In genomic region chr1:168252204-168252733, GRCh38 we compare ENCODE assay signal across 22 cellular contexts. TPM values are rescaled to one million over a fixed set of nuclear protein-coding genes. Genes with fewer than 3 reads are reported as not detected.
DNase-seq lines count a peak whose midpoint lies in the region; ATAC-seq, FAIRE-seq and TF ChIP-seq lines count a peak whose summit lies in the region.
"Had no signal": no experiment of that assay in that cellular context is flagged by ENCODE, and none has a peak within 500 bp of the region (broad histone marks: within the 10 kb centered on the region; RNA-seq: fewer than 3 reads in every experiment).

No MANE protein-coding gene starts in this region.

- H3K27ac ChIP-seq in HEK293 (ENCODE audit: extremely low read depth, low read depth, low read length) (no peak overlapping the region), K562 (ENCODE audit: extremely low read depth, low read depth, low read length) (no peak overlapping the region)
- H3K27ac ChIP-seq: HL-60, KMS-11, Peyer's patch had no signal

- H3K27me3 Mint-ChIP-seq in stimulated activated naive B cell treated with anti-CD40 and anti-IgM and Interleukin-4, amounts not matched to agents 10 μg/mL and 1 μg/mL and 100 μg/mL, for 72 hours = no peaks in the 10 kb centered on the region
- H3K27me3 Mint-ChIP-seq: CD8-positive, alpha-beta memory T cell had no signal

- no peaks in the 10 kb centered on the region for H3K27me3 ChIP-seq in K562 (ENCODE audit: control insufficient read depth in 2 of 2, insufficient read depth in 2 of 2, low read length in 2 of 2)
- H3K27me3 ChIP-seq: Peyer's patch had no signal

- H3K36me3 ChIP-seq in HEK293 (ENCODE audit: control insufficient read depth in 2 of 2, insufficient read depth in 1 of 2, low read length in 2 of 2) (peaks cover 0 to 27% of the 10 kb centered on the region in 2 experiments; a peak in 2 of 3 replicates), K562 (ENCODE audit: control insufficient read depth, insufficient read depth, low read length) (peaks cover 14% of the 10 kb centered on the region)

- H3K4me3 Mint-ChIP-seq in stimulated activated naive B cell treated with anti-CD40 and anti-IgM and Interleukin-4, amounts not matched to agents 10 μg/mL and 1 μg/mL and 100 μg/mL, for 72 hours = no peak overlapping the region
- H3K4me3 Mint-ChIP-seq: CD8-positive, alpha-beta memory T cell; GM23338 had no signal

- BruUV-seq in K562 (replicated peaks; lab: Mats Ljungman, UMichigan) = TSS peak; percentile 10

- H3K9me3 ChIP-seq in HEK293 (ENCODE audit: control insufficient read depth, insufficient read depth, low read depth, low read length) = no peaks in the 10 kb centered on the region
- peaks cover 2% of the 10 kb centered on the region for H3K9me3 ChIP-seq in K562 (replicated peaks; ENCODE audit: control insufficient read depth, insufficient read depth, low read depth, low read length)

- peaks cover 49 to 76% of the 10 kb centered on the region in 2 donors for H3K36me3 Mint-ChIP-seq in stimulated activated naive B cell treated with anti-CD40 and anti-IgM and Interleukin-4, amounts not matched to agents 10 μg/mL and 1 μg/mL and 100 μg/mL, for 72 hours

- no peak for TF ChIP-seq POLR2A in K562 (conservative IDR thresholded peaks at IDR 0.05)

- no peaks in the 10 kb centered on the region for H3K9me1 ChIP-seq in K562 (ENCODE audit: control insufficient read depth, insufficient read depth, low read length)

- H2AFZ ChIP-seq in K562 (ENCODE audit: low read depth, low read length) = no peak overlapping the region
- H2AFZ ChIP-seq: GM23338 had no signal

- H3K79me2 ChIP-seq in K562 (ENCODE audit: control insufficient read depth, insufficient read depth, low read length) = 0 out of 3 replicates have a peak, but pooled peaks cover 4% of the 10 kb centered on the region

- H3K9ac ChIP-seq in K562 (ENCODE audit: insufficient read depth in 1 of 2, low read depth in 2 of 2, low read length in 2 of 2) = no peak overlapping the region
- H3K9ac ChIP-seq: KMS-11, SK-N-SH had no signal

- POLR2A ChIA-PET in HEK293 (lab: Yijun Ruan, JAX) = no interaction called here
- POLR2A ChIA-PET in K562 (lab: Yijun Ruan, JAX) = interaction anchor here (0.7 to 1.1 kb wide), 2 partner anchors 10 to 12 kb away, joined by 3 read pairs; no protein-coding TSS in a partner anchor
- POLR2A ChIA-PET in GM10248 (lab: Yijun Ruan, JAX) = no interaction called here

- DNase-seq in K562 (ENCODE audit: extremely low read depth in 1 of 4, low spot score in 3 of 4) (no peak), GM10248 (ENCODE audit: extremely low spot score) (no peak), NCI-H1694 treated with DMSO at 0.1 percent for 48 hours (lab: John Stamatoyannopoulos, UW) (no peak)
- no peak for DNase-seq in stimulated activated naive B cell treated with anti-CD40 and anti-IgM and Interleukin-4, amounts not matched to agents 10 μg/mL and 1 μg/mL and 100 μg/mL, for 72 hours
- DNase-seq: CD8-positive, alpha-beta memory T cell; DMS 273 treated with DMSO at 0.1 percent for 48 hours; EL; MM.1S; NCI-H1105 treated with DMSO at 0.1 percent for 48 hours; NCI-H187 treated with DMSO at 0.1 percent for 48 hours; NCI-H2171; NCI-H774; Peyer's patch; Right ventricle myocardium superior; SK-N-SH had no signal

- H3K9me3 Mint-ChIP-seq in stimulated activated naive B cell treated with anti-CD40 and anti-IgM and Interleukin-4, amounts not matched to agents 10 μg/mL and 1 μg/mL and 100 μg/mL, for 72 hours = no peaks in the 10 kb centered on the region

- H3K4me1 ChIP-seq in HEK293 (ENCODE audit: control insufficient read depth, insufficient read depth, low read length) = no peaks in the 10 kb centered on the region
- H3K4me1 ChIP-seq in K562 (replicated peaks in 1 of 2; ENCODE audit: control insufficient read depth in 2 of 2, insufficient read depth in 2 of 2, low read length in 2 of 2) = no peaks in the 10 kb centered on the region
- H3K4me1 ChIP-seq: Peyer's patch had no signal

- peaks cover 9 to 19% of the 10 kb centered on the region in 2 donors for H3K4me1 Mint-ChIP-seq in stimulated activated naive B cell treated with anti-CD40 and anti-IgM and Interleukin-4, amounts not matched to agents 10 μg/mL and 1 μg/mL and 100 μg/mL, for 72 hours

- H4K20me1 ChIP-seq in K562 (replicated peaks; ENCODE audit: control insufficient read depth, insufficient read depth, low read length) = peaks cover 9% of the 10 kb centered on the region

- no peak for TF ChIP-seq RAD21 in K562 (CRISPR knock-in tag; conservative IDR thresholded peaks at IDR 0.05 in 1 of 2, IDR thresholded peaks at IDR 0.05 in 1 of 2)

- no peak for ATAC-seq in K562
- ATAC-seq in stimulated activated naive B cell treated with anti-CD40 and anti-IgM and Interleukin-4, amounts not matched to agents 10 μg/mL and 1 μg/mL and 100 μg/mL, for 72 hours (replicated peaks) = no peak
- ATAC-seq in HG03442 (IDR thresholded peaks at IDR 0.05; ENCODE audit: unreplicated experiment) = no peak
- ATAC-seq: GM23338 had no signal

- in situ Hi-C loops in K562 (cut with MboI) = no loop called here

- no peak for FAIRE-seq in K562 (lab: Jason Lieb, UNC)
- FAIRE-seq in islet of Langerhans (lab: Jason Lieb, UNC) = peak; percentile 73
- FAIRE-seq: GM18507 had no signal

- WGBS in K562 (ENCODE audit: insufficient coverage, low coverage, missing lambda C conversion rate) = 62% methylated on average over 3 of the region's 3 CpGs

- intact Hi-C loops in K562 (cut with micrococcal nuclease) = no loop called here

- H3K4me3 ChIP-seq in HEK293 (ENCODE audit: low read depth, low read length) = no peak overlapping the region
- H3K4me3 ChIP-seq in K562 = no peak overlapping the region
- H3K4me3 ChIP-seq: GM23338, Peyer's patch had no signal

- CTCF ChIA-PET in HEK293 (lab: Yijun Ruan, JAX) = interaction anchor here (0.6 to 1.1 kb wide), 7 partner anchors 12 to 1374 kb away, joined by 3 to 5 read pairs (median 4); no protein-coding TSS in a partner anchor
- CTCF ChIA-PET in K562 (lab: Yijun Ruan, JAX; ENCODE audit: low intra/inter-chr PET ratio) = no interaction called here
- CTCF ChIA-PET in GM10248 (lab: Yijun Ruan, JAX) = interaction anchor here (0.7 to 1.5 kb wide), 3 partner anchors 11 to 44 kb away, joined by 3 to 6 read pairs (median 3); no protein-coding TSS in a partner anchor

- H3K27ac Mint-ChIP-seq in stimulated activated naive B cell treated with anti-CD40 and anti-IgM and Interleukin-4, amounts not matched to agents 10 μg/mL and 1 μg/mL and 100 μg/mL, for 72 hours = peak overlapping the region; percentile 26
- H3K27ac Mint-ChIP-seq: GM23338 had no signal

- TF ChIP-seq CTCF in HEK293 (tag by site-specific recombination; IDR thresholded peaks at IDR 0.05) = no peak
- TF ChIP-seq CTCF in K562 (IDR thresholded peaks at IDR 0.05 in 2 of 3, conservative IDR thresholded peaks at IDR 0.05 in 1 of 3; ENCODE audit: insufficient read depth in 2 of 3, low read depth in 1 of 3, low read length in 3 of 3) = no peak
- no peak for TF ChIP-seq CTCF in GM10248 (IDR thresholded peaks at IDR 0.05; ENCODE audit: control extremely low read depth, extremely low read depth, low read depth, missing control alignments)

- H3K4me2 ChIP-seq in K562 (ENCODE audit: insufficient read depth, low read length) = no peak overlapping the region
- H3K4me2 ChIP-seq: GM23338, KMS-11, SK-N-SH had no signal

- no peak for TF ChIP-seq EP300 in K562 (IDR thresholded peaks at IDR 0.05; ENCODE audit: low read length)

TF ChIP-seq in HEK293, 187 proteins besides CTCF, POLR2A, EP300 and RAD21 (continues in another document):
- TF ChIP-seq SCRT1 (tag by site-specific recombination; IDR thresholded peaks at IDR 0.05; ENCODE audit: borderline replicate concordance) (peak; percentile 57; the same call in 1 of the 2 replicates), SCRT2 (tag by site-specific recombination; IDR thresholded peaks at IDR 0.05) (peak; percentile 90)

TF ChIP-seq in K562, 482 proteins besides CTCF, POLR2A, EP300 and RAD21 (continues in another document):
- TF ChIP-seq ZNF143 (CRISPR knock-in tag; IDR thresholded peaks at IDR 0.05) (no peak), SMARCE1 (IDR thresholded peaks at IDR 0.05) (no peak)

RNA-seq across cellular contexts. Expression of gene SFT2D2, which starts 26.5 kb away (rescaled TPM):
- total RNA-seq in K562 (2011; cell fraction: chromatin; rRNA removed; ENCODE audit: low replicate concordance) = 63.5 and 68.0 TPM in 2 replicates
- 26.0 and 28.6 TPM in 2 replicates for total RNA-seq in K562 (2011; cell fraction: nucleolus; rRNA removed)
- 55.2 and 88.0 TPM in 2 replicates for total RNA-seq in K562 (2011; cell fraction: nucleoplasm; rRNA removed)
- 20.5 and 21.6 TPM in 2 replicates for total RNA-seq in K562 (2014; rRNA removed)
- total RNA-seq in K562 (2014; rRNA removed; fragmentation: Illumina TruSeq; extraction: Trizol) = 28.7 and 34.2 TPM in 2 replicates
- 28.1 and 28.4 TPM in 2 replicates for total RNA-seq in K562 (2015; rRNA removed; fragmentation: Illumina TruSeq; extraction: Trizol)
- 46.6 and 50.1 TPM in 2 replicates for total RNA-seq in K562 (2021)
- 29.0 and 35.8 TPM in 2 replicates for polyA plus RNA-seq in K562 (2011; rRNA removed)
- polyA plus RNA-seq in K562 (2011; cell fraction: cytosol; rRNA removed) = 10.7 and 20.6 TPM in 2 replicates
- polyA plus RNA-seq in K562 (2011; cell fraction: nucleus; rRNA removed) = 16.6 and 19.0 TPM in 2 replicates
- 6.7 and 9.0 TPM in 2 replicates for polyA plus RNA-seq in K562 (2012)
- 9.2 and 10.7 TPM in 2 replicates for polyA plus RNA-seq in K562 (2014; fragmentation: Illumina TruSeq; extraction: Trizol)
- 1 to 10 TPM; 3.4 to 6.1 TPM for polyA plus RNA-seq in K562 (2014; fragmentation: Nextera tagmentation; extraction: Ambion mirVana)
- polyA plus RNA-seq in K562 (2014; rRNA removed) = 14.8 and 15.7 TPM in 2 replicates
- 111 and 122 TPM in 2 replicates for polyA minus RNA-seq in K562 (2011; rRNA and poly(A)+ RNA removed)
- polyA minus RNA-seq in K562 (2011; cell fraction: cytosol; rRNA and poly(A)+ RNA removed) = 48.0 and 48.3 TPM in 2 replicates
- polyA minus RNA-seq in K562 (2011; cell fraction: nucleus; rRNA and poly(A)+ RNA removed) = 15.2 and 18.5 TPM in 2 replicates

RNA-seq across cellular contexts. Expression of gene TBX19, which starts 28.4 kb away (rescaled TPM):
- total RNA-seq in K562 (2011; cell fraction: chromatin; rRNA removed; ENCODE audit: low replicate concordance) = 4.0 and 5.3 TPM in 2 replicates
- 2.7 and 3.4 TPM in 2 replicates for total RNA-seq in K562 (2011; cell fraction: nucleolus; rRNA removed)
- total RNA-seq in K562 (2011; cell fraction: nucleoplasm; rRNA removed) = 4.6 and 8.7 TPM in 2 replicates
- total RNA-seq in K562 (2014; rRNA removed) = 0.32 and 0.98 TPM in 2 replicates
- total RNA-seq in K562 (2014; rRNA removed; fragmentation: Illumina TruSeq; extraction: Trizol) = 0.95 and 1.1 TPM in 2 replicates
- total RNA-seq in K562 (2015; rRNA removed; fragmentation: Illumina TruSeq; extraction: Trizol) = 0.94 and 1.3 TPM in 2 replicates
- total RNA-seq in K562 (2021) = 1.8 and 2.1 TPM in 2 replicates
- 3.1 and 3.4 TPM in 2 replicates for polyA plus RNA-seq in K562 (2011; rRNA removed)
- polyA plus RNA-seq in K562 (2011; cell fraction: cytosol; rRNA removed) = 1.9 and 3.3 TPM in 2 replicates
- 4.1 and 5.3 TPM in 2 replicates for polyA plus RNA-seq in K562 (2011; cell fraction: nucleus; rRNA removed)
- polyA plus RNA-seq in K562 (2012) = 1.9 and 3.5 TPM in 2 replicates
- polyA plus RNA-seq in K562 (2014; fragmentation: Illumina TruSeq; extraction: Trizol) = 1.9 TPM in 2 replicates
- under 1 TPM; 0.42 to 0.52 TPM for polyA plus RNA-seq in K562 (2014; fragmentation: Nextera tagmentation; extraction: Ambion mirVana)
- polyA plus RNA-seq in K562 (2014; rRNA removed) = 2.4 and 2.8 TPM in 2 replicates
- 1.5 and 1.8 TPM in 2 replicates for polyA minus RNA-seq in K562 (2011; rRNA and poly(A)+ RNA removed)
- polyA minus RNA-seq in K562 (2011; cell fraction: cytosol; rRNA and poly(A)+ RNA removed) = 0.76 TPM in 1 of 2 replicates, not detected in the other
- polyA minus RNA-seq in K562 (2011; cell fraction: nucleus; rRNA and poly(A)+ RNA removed) = 1.6 and 1.9 TPM in 2 replicates
